Comparison of ENCODE assay signal across 16 cellular contexts in the genomic region with DNA sequence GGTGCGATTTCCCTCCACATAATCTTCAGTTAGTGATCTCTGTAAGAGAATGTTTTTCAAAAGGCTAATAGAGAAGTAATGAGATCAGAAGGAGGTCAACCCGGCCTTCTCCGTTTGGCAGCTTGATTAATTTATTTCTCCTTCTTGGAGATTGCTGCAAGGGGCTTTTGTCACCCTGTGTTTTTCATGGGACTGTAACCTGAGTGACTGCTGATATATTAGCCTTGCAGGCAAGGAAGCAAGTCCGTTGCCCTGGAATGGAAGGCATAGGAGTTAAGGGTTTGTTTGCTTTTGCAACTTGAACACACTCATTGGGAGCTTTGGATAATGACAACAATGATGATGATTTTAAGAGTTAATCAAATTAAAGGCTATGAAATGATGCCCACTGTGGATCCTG.
"Had no signal": no experiment of that assay in that cellular context is flagged by ENCODE, and none has a peak within 500 bp of the region (broad histone marks: within the 10 kb centered on the region; RNA-seq: fewer than 3 reads in every experiment).

No MANE protein-coding gene starts in this region.

- H3K9me3 Mint-ChIP-seq: activated CD4-positive, alpha-beta memory T cell treated with anti-CD3 and anti-CD28 coated beads for 36 hours; naive thymus-derived CD4-positive, alpha-beta T cell; T-helper 2 cell treated with Interferon-gamma antibody and Interleukin-4, amounts not matched to agents 5 μg/mL and 100 μg/mL, for 36 hours had no signal

- DNase-seq: activated CD4-positive, alpha-beta memory T cell treated with anti-CD3 and anti-CD28 coated beads for 36 hours; activated CD4-positive, alpha-beta T cell treated with anti-CD3 and anti-CD28 coated beads for 4 hours; dermis blood vessel endothelial cell; erythroblast; head of caudate nucleus; kidney; left ventricle myocardium inferior; mammary epithelial cell; naive thymus-derived CD4-positive, alpha-beta T cell; stimulated activated CD8-positive, alpha-beta memory T cell treated with anti-CD3 and anti-CD28 coated beads, Interleukin-4, amount 100 ng/mL, for 48 hours; stimulated activated naive CD4-positive, alpha-beta T cell treated with Interleukin-2 at 50 U/mL for 16 hours had no signal

- H3K4me3 Mint-ChIP-seq: activated CD4-positive, alpha-beta memory T cell treated with anti-CD3 and anti-CD28 coated beads for 36 hours; activated naive CD8-positive, alpha-beta T cell; naive thymus-derived CD4-positive, alpha-beta T cell; T-helper 2 cell treated with Interferon-gamma antibody and Interleukin-4, amounts not matched to agents 5 μg/mL and 100 μg/mL, for 36 hours had no signal

- H2AFZ ChIP-seq: parathyroid adenoma had no signal

- H3K9me3 ChIP-seq: left ventricle myocardium inferior, neutrophil, tibial nerve had no signal

- H3K27ac ChIP-seq: left ventricle myocardium inferior, neutrophil, parathyroid adenoma, tibial nerve had no signal

- H3K27me3 Mint-ChIP-seq: activated CD4-positive, alpha-beta memory T cell treated with anti-CD3 and anti-CD28 coated beads for 36 hours; activated naive CD8-positive, alpha-beta T cell; naive thymus-derived CD4-positive, alpha-beta T cell had no signal

- H3K9ac ChIP-seq: parathyroid adenoma had no signal

- H3K4me1 ChIP-seq: parathyroid adenoma, tibial nerve had no signal

- ATAC-seq: naive thymus-derived CD4-positive, alpha-beta T cell had no signal

- H3K36me3 ChIP-seq: left ventricle myocardium inferior, neutrophil, tibial nerve had no signal

- H3K27ac Mint-ChIP-seq: activated CD4-positive, alpha-beta memory T cell treated with anti-CD3 and anti-CD28 coated beads for 36 hours; activated naive CD8-positive, alpha-beta T cell; naive thymus-derived CD4-positive, alpha-beta T cell; T-helper 2 cell treated with Interferon-gamma antibody and Interleukin-4, amounts not matched to agents 5 μg/mL and 100 μg/mL, for 36 hours had no signal

- H3K36me3 Mint-ChIP-seq: activated CD4-positive, alpha-beta memory T cell treated with anti-CD3 and anti-CD28 coated beads for 36 hours had no signal

- H3K4me3 ChIP-seq: left ventricle myocardium inferior, tibial nerve had no signal

- H3K79me2 ChIP-seq: parathyroid adenoma had no signal

- H3K27me3 ChIP-seq: neutrophil, tibial nerve had no signal

- H3K4me1 Mint-ChIP-seq: naive thymus-derived CD4-positive, alpha-beta T cell had no signal
